ENCODE assay signal across 1 cellular context in genomic region chr19:55407625-55408319, GRCh38.
TF ChIP-seq lines count a peak whose summit lies in the region.

UBE2S (minus strand) TSS chr19:55407788; CDS start chr19:55407589, 199 bp downstream.

TF ChIP-seq in K562, 482 proteins besides CTCF, POLR2A, EP300 and RAD21 (continued from another document):
- peak; percentile 87 for TF ChIP-seq SPI1 (IDR thresholded peaks at IDR 0.05; ENCODE audit: borderline replicate concordance, low read depth, low read length)
- TF ChIP-seq ZNF274 (IDR thresholded peaks at IDR 0.05; ENCODE audit: borderline replicate concordance, low read depth, low read length) = no peak; the same call in 1 of the 2 replicates
